ENCODE assay signal across 1 cellular context in genomic region chr3:139131951-139132350, GRCh38.
TF ChIP-seq lines count a peak whose summit lies in the region.

No MANE protein-coding gene starts in this region.

TF ChIP-seq in K562, 482 proteins besides CTCF, POLR2A, EP300 and RAD21 (continued from another document):
- TF ChIP-seq HMGXB4 (CRISPR knock-in tag; IDR thresholded peaks at IDR 0.05) (no peak), ARID1B (IDR thresholded peaks at IDR 0.05) (no peak), ETV5 (CRISPR knock-in tag; IDR thresholded peaks at IDR 0.05; ENCODE audit: low read depth) (no peak), CREM (IDR thresholded peaks at IDR 0.05; ENCODE audit: low read depth) (peak; percentile 37; the same call in 1 of the 2 replicates), EGR1 (conservative IDR thresholded peaks at IDR 0.05) (no peak), RHOXF2B (CRISPR knock-in tag; conservative IDR thresholded peaks at IDR 0.05) (no peak), ZKSCAN8 (CRISPR knock-in tag; IDR thresholded peaks at IDR 0.05) (no peak), JUND (IDR thresholded peaks at IDR 0.05; ENCODE audit: borderline replicate concordance, low read depth, low read length) (0 out of 2 replicates have a peak, but pooled peaks have one; percentile 8), JUND (tag; IDR thresholded peaks at IDR 0.05; ENCODE audit: borderline replicate concordance, low read depth, low read length) (no peak), ZNF384 (IDR thresholded peaks at IDR 0.05; ENCODE audit: low read depth, low read length) (no peak), TFAM (CRISPR knock-in tag; conservative IDR thresholded peaks at IDR 0.05) (no peak), MTA1 (IDR thresholded peaks at IDR 0.05; ENCODE audit: borderline replicate concordance) (no peak)
- TF ChIP-seq, protein P1, sequence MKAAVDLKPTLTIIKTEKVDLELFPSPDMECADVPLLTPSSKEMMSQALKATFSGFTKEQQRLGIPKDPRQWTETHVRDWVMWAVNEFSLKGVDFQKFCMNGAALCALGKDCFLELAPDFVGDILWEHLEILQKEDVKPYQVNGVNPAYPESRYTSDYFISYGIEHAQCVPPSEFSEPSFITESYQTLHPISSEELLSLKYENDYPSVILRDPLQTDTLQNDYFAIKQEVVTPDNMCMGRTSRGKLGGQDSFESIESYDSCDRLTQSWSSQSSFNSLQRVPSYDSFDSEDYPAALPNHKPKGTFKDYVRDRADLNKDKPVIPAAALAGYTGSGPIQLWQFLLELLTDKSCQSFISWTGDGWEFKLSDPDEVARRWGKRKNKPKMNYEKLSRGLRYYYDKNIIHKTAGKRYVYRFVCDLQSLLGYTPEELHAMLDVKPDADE (conservative IDR thresholded peaks at IDR 0.05; ENCODE audit: control insufficient read depth, low read depth, low read length): no peak
- TF ChIP-seq, protein P2, sequence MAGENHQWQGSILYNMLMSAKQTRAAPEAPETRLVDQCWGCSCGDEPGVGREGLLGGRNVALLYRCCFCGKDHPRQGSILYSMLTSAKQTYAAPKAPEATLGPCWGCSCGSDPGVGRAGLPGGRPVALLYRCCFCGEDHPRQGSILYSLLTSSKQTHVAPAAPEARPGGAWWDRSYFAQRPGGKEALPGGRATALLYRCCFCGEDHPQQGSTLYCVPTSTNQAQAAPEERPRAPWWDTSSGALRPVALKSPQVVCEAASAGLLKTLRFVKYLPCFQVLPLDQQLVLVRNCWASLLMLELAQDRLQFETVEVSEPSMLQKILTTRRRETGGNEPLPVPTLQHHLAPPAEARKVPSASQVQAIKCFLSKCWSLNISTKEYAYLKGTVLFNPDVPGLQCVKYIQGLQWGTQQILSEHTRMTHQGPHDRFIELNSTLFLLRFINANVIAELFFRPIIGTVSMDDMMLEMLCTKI (IDR thresholded peaks at IDR 0.05; ENCODE audit: partially characterized antibody): no peak
